Comparison of ENCODE assay signal across 11 cellular contexts in genomic region chr11:103959279-103959930, GRCh38.
DNase-seq lines count a peak whose midpoint lies in the region; ATAC-seq lines count a peak whose summit lies in the region.
"Had no signal": no experiment of that assay in that cellular context is flagged by ENCODE, and none has a peak within 500 bp of the region (broad histone marks: within the 10 kb centered on the region; RNA-seq: fewer than 3 reads in every experiment).

No MANE protein-coding gene starts in this region.

- no peaks in the 10 kb centered on the region for H3K36me3 Mint-ChIP-seq in naive thymus-derived CD8-positive, alpha-beta T cell
- no peaks in the 10 kb centered on the region for H3K36me3 Mint-ChIP-seq in CD4-positive, alpha-beta memory T cell
- H3K36me3 Mint-ChIP-seq: activated naive CD4-positive, alpha-beta T cell treated with anti-CD3 and anti-CD28 coated beads, Interleukin-2, amount 50 U/mL, for 72 hours had no signal

- no peak overlapping the region; a peak in 1 of 22 replicates for H3K27ac ChIP-seq in BLaER1 treated with 17β-estradiol and CSF1 and Interleukin-3, amounts not matched to agents 10 nM and 100 nM
- H3K27ac ChIP-seq in CD4-positive, alpha-beta memory T cell (ENCODE audit: low read depth, low read length): no peak overlapping the region

- H3K9ac ChIP-seq in BLaER1 treated with 17β-estradiol and CSF1 and Interleukin-3, amounts not matched to agents 10 nM and 100 nM: no peak overlapping the region
- no peak overlapping the region for H3K9ac ChIP-seq in adipocyte (ENCODE audit: low read length)

- peaks cover 8 to 23% (median 21%) of the 10 kb centered on the region in 10 experiments; a peak in 16 of 20 replicates for H3K4me1 ChIP-seq in BLaER1 treated with 17β-estradiol and CSF1 and Interleukin-3, amounts not matched to agents 10 nM and 100 nM
- H3K4me1 ChIP-seq in adipocyte (ENCODE audit: control insufficient read depth, insufficient read depth, low read length): peaks cover 26% of the 10 kb centered on the region
- H3K4me1 ChIP-seq in CD4-positive, alpha-beta memory T cell (ENCODE audit: insufficient read depth, low read length): no peaks in the 10 kb centered on the region

- H3K27ac Mint-ChIP-seq in naive thymus-derived CD8-positive, alpha-beta T cell: peak overlapping the region in 1 of 10 donors; percentile 61
- no peak overlapping the region for H3K27ac Mint-ChIP-seq in CD4-positive, alpha-beta memory T cell
- H3K27ac Mint-ChIP-seq: activated naive CD4-positive, alpha-beta T cell treated with anti-CD3 and anti-CD28 coated beads, Interleukin-2, amount 50 U/mL, for 72 hours had no signal

- peaks cover 0 to 5% (median 0%) of the 10 kb centered on the region in 9 donors for H3K9me3 Mint-ChIP-seq in naive thymus-derived CD8-positive, alpha-beta T cell
- peaks cover 0 to 6% (median 0%) of the 10 kb centered on the region in 8 donors for H3K9me3 Mint-ChIP-seq in CD4-positive, alpha-beta memory T cell

- ATAC-seq in GM19463 (IDR thresholded peaks at IDR 0.05; ENCODE audit: unreplicated experiment) (peak; percentile 97), HG03175 (IDR thresholded peaks at IDR 0.05; ENCODE audit: unreplicated experiment) (peak; percentile 98)
- no peak for ATAC-seq in naive thymus-derived CD8-positive, alpha-beta T cell

- no peak overlapping the region for H3K4me3 Mint-ChIP-seq in naive thymus-derived CD8-positive, alpha-beta T cell
- no peak overlapping the region for H3K4me3 Mint-ChIP-seq in CD4-positive, alpha-beta memory T cell

- intact Hi-C loops in CD4-positive, alpha-beta memory T cell (cut with micrococcal nuclease): no loop called here

- H4K20me1 ChIP-seq in BLaER1 treated with 17β-estradiol and CSF1 and Interleukin-3, amounts not matched to agents 10 nM and 100 nM: no peaks in the 10 kb centered on the region

- POLR2A ChIA-PET in naive thymus-derived CD8-positive, alpha-beta T cell (lab: Charles Lee): no interaction called here
- POLR2A ChIA-PET in CD4-positive, alpha-beta memory T cell (lab: Charles Lee; ENCODE audit: partially characterized antibody): no interaction called here

- H3K4me1 Mint-ChIP-seq in naive thymus-derived CD8-positive, alpha-beta T cell: peaks cover 0 to 18% (median 0%) of the 10 kb centered on the region in 4 donors
- H3K4me1 Mint-ChIP-seq in CD4-positive, alpha-beta memory T cell: peaks cover 0 to 10% (median 2%) of the 10 kb centered on the region in 4 donors

- H3K27me3 ChIP-seq in BLaER1 treated with 17β-estradiol and CSF1 and Interleukin-3, amounts not matched to agents 10 nM and 100 nM: no peaks in the 10 kb centered on the region
- no peaks in the 10 kb centered on the region for H3K27me3 ChIP-seq in adipocyte (replicated peaks; ENCODE audit: control insufficient read depth, insufficient read depth, low read length)
- H3K27me3 ChIP-seq in CD4-positive, alpha-beta memory T cell (ENCODE audit: insufficient read depth, low read length): no peaks in the 10 kb centered on the region

- H3K36me3 ChIP-seq in BLaER1 treated with 17β-estradiol and CSF1 and Interleukin-3, amounts not matched to agents 10 nM and 100 nM: no peaks in the 10 kb centered on the region
- no peaks in the 10 kb centered on the region for H3K36me3 ChIP-seq in adipocyte (ENCODE audit: control insufficient read depth, insufficient read depth, low read length, severe bottlenecking)
- H3K36me3 ChIP-seq in CD4-positive, alpha-beta memory T cell (ENCODE audit: insufficient read depth, low read length): no peaks in the 10 kb centered on the region

- CTCF ChIA-PET in CD4-positive, alpha-beta memory T cell (lab: Charles Lee; ENCODE audit: partially characterized antibody): no interaction called here

- H3K4me3 ChIP-seq in BLaER1 treated with 17β-estradiol and CSF1 and Interleukin-3, amounts not matched to agents 10 nM and 100 nM: no peak overlapping the region
- no peak overlapping the region for H3K4me3 ChIP-seq in adipocyte (ENCODE audit: low read length)
- H3K4me3 ChIP-seq in CD4-positive, alpha-beta memory T cell (ENCODE audit: low read length in 2 of 2): no peak overlapping the region

- H3K4me2 ChIP-seq in BLaER1 treated with 17β-estradiol and CSF1 and Interleukin-3, amounts not matched to agents 10 nM and 100 nM: peak overlapping the region in 7 of 11 experiments; percentile 0 to 55 (median 37); a peak in 8 of 22 replicates

- DNase-seq in adipocyte (ENCODE audit: low read depth) (peak; percentile 44), inferior parietal cortex (ENCODE audit: extremely low spot score) (no peak), GF-D8 (lab: John Stamatoyannopoulos, UW) (no peak)
- no peak for DNase-seq in naive thymus-derived CD8-positive, alpha-beta T cell
- DNase-seq in CD4-positive, alpha-beta memory T cell: no peak
- DNase-seq: DMS79, midbrain had no signal

- H3K9me3 ChIP-seq in BLaER1 treated with 17β-estradiol and CSF1 and Interleukin-3, amounts not matched to agents 10 nM and 100 nM (replicated peaks in 1 of 11): 0 out of 22 replicates have a peak, but pooled peaks cover 0 to 3% (median 0%) of the 10 kb centered on the region in 11 experiments
- peaks cover 5% of the 10 kb centered on the region for H3K9me3 ChIP-seq in adipocyte (ENCODE audit: control insufficient read depth, low read length)
- H3K9me3 ChIP-seq in CD4-positive, alpha-beta memory T cell (ENCODE audit: control insufficient read depth in 1 of 2, low read length in 2 of 2): no peaks in the 10 kb centered on the region

- H3K27me3 Mint-ChIP-seq in naive thymus-derived CD8-positive, alpha-beta T cell: peaks cover 0 to 3% (median 0%) of the 10 kb centered on the region in 5 donors
- H3K27me3 Mint-ChIP-seq in CD4-positive, alpha-beta memory T cell: peaks cover 0 to 2% of the 10 kb centered on the region in 2 donors

Comparison
In these comparisons a context has a peak if more than half of its experiments do, and no peak if none do; other contexts are left out.
1. ATAC-seq: peak in GM19463 (single experiment) and HG03175 (single experiment); none in naive thymus-derived CD8-positive, alpha-beta T cell (0 of 2).